Comparison of ENCODE assay signal across 1 cellular context in genomic region chr1:11413907-11414495, GRCh38.
TF ChIP-seq lines count a peak whose summit lies in the region.

No MANE protein-coding gene starts in this region.

TF ChIP-seq in HepG2, 621 proteins besides CTCF, POLR2A, EP300 and RAD21 (continued from another document):
- TF ChIP-seq TBL1XR1 (IDR thresholded peaks at IDR 0.05; ENCODE audit: borderline replicate concordance, low read length, partially characterized antibody) (no peak), CREB1 (IDR thresholded peaks at IDR 0.05) (no peak), CREB1 (CRISPR knock-in tag; IDR thresholded peaks at IDR 0.05) (no peak), PCBP2 (optimal IDR thresholded peaks at IDR 0.05; ENCODE audit: low read depth, low read length, poor library complexity, severe bottlenecking) (peak; percentile 6), JARID2 (CRISPR knock-in tag; IDR thresholded peaks at IDR 0.05; ENCODE audit: insufficient replicate concordance) (no peak), NFIC (IDR thresholded peaks at IDR 0.05; ENCODE audit: low read length) (no peak), SNAPC4 (CRISPR knock-in tag; IDR thresholded peaks at IDR 0.05) (no peak)
